In the genomic region with DNA sequence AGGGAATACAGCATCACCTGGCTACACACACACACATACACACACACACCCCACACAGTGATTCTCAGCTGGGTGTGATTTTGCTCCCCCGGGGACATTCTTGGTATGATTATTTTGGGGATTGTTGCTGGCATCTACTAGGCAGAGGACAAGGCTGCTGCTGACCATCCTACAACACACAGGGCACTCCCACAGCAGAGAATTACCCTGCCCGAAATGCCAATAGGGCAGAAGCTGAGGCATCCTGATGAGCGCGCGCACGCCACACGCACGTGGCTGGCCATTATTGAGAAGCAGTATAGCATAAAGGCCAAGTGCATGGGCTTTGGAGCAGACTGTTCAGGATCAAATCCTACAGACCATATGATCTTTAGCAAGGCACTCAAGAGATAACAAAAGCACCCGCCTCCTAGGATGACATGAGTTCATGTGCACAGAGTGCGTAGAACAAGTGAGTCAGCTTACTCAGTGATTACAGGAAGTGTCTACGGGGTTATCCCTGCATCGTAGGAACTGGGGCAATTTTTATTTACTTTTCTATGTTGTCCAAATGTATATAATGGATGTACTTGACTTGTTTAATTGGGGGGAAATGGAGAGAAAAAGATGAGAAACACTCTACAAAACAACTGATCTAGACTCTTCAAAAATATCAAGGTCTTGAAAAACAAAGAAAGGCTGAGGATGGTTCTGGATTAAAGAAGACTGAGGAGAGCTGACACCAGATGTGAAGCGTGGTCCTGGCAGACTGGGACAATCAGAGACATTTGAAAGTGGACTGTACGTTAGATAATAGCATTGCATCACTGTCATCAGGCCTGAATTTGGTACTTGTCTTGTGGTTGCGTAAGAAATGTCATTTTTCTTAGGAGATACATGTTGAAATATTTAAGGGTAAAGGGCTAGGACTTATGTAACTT, we compare ENCODE assay signal across 10 cellular contexts. TPM values are rescaled to one million over a fixed set of nuclear protein-coding genes. Genes with fewer than 3 reads are reported as not detected.
A peak's percentile ranks its signal among the peaks of the same experiment; 100 is the strongest.
DNase-seq lines count a peak whose midpoint lies in the region; TF ChIP-seq lines count a peak whose summit lies in the region.
"Had no signal": no experiment of that assay in that cellular context is flagged by ENCODE, and none has a peak within 500 bp of the region (broad histone marks: within the 10 kb centered on the region; RNA-seq: fewer than 3 reads in every experiment).

No MANE protein-coding gene starts in this region.

- peak; percentile 48 for DNase-seq in stimulated activated CD4-positive, alpha-beta T cell treated with anti-CD3 and anti-CD28 coated beads, Interleukin-15, amount 100 ng/mL, for 24 hours
- DNase-seq in stimulated activated CD4-positive, alpha-beta T cell treated with anti-CD3 and anti-CD28 coated beads, Interleukin-4, amount 100 ng/mL, for 1 hour = no peak
- peak; percentile 41 for DNase-seq in T-helper 22 cell (ENCODE audit: low read depth)
- peak; percentile 90 for DNase-seq in fibroblast of pulmonary artery (ENCODE audit: low read depth)
- no peak for DNase-seq in T-helper 9 cell
- DNase-seq in 8988T = no peak
- no peak for DNase-seq in mesenteric fat pad (ENCODE audit: low spot score)
- DNase-seq in NCI-H345 treated with DMSO at 0.1 percent for 48 hours (lab: John Stamatoyannopoulos, UW; ENCODE audit: unreplicated experiment) = no peak
- DNase-seq: GDM1 had no signal

- TF ChIP-seq CTCF in fibroblast of pulmonary artery (IDR thresholded peaks at IDR 0.05; ENCODE audit: low read length, missing control alignments) = no peak

- H3K4me3 ChIP-seq in fibroblast of pulmonary artery (replicated peaks; ENCODE audit: low read depth, low read length) = no peak overlapping the region
- H3K4me3 ChIP-seq: thoracic aorta had no signal

RNA-seq across cellular contexts. Expression of a gene that starts 7.2 kb away (rescaled TPM):
- total RNA-seq in mesenteric fat pad = 95.0 TPM

RNA-seq across cellular contexts. Expression of a gene that starts 31.4 kb away (rescaled TPM):
- total RNA-seq in mesenteric fat pad = 22.2 TPM

RNA-seq across cellular contexts. Expression of a gene that starts 38.9 kb away (rescaled TPM):
- 28.3 TPM for total RNA-seq in mesenteric fat pad

RNA-seq across cellular contexts. Expression of a gene that starts 41.2 kb away (rescaled TPM):
- total RNA-seq in mesenteric fat pad = 0.55 TPM

RNA-seq across cellular contexts. Expression of a gene that starts 50.1 kb away (rescaled TPM):
- not detected for total RNA-seq in mesenteric fat pad
- total RNA-seq: thoracic aorta had no signal

Comparison
In these comparisons a context has a peak if more than half of its experiments do, and no peak if none do; other contexts are left out.
1. DNase-seq: peak in stimulated activated CD4-positive, alpha-beta T cell treated with anti-CD3 and anti-CD28 coated beads, Interleukin-15, amount 100 ng/mL, for 24 hours (single experiment), T-helper 22 cell (single experiment) and fibroblast of pulmonary artery (single experiment); none in stimulated activated CD4-positive, alpha-beta T cell treated with anti-CD3 and anti-CD28 coated beads, Interleukin-4, amount 100 ng/mL, for 1 hour (single experiment), T-helper 9 cell (single experiment), 8988T (single experiment), mesenteric fat pad (single experiment) and NCI-H345 treated with DMSO at 0.1 percent for 48 hours (single experiment).